In genomic region chr17:81675515-81676221, GRCh38 we compare ENCODE assay signal across 8 cellular contexts. TPM values are rescaled to one million over a fixed set of nuclear protein-coding genes. Genes with fewer than 3 reads are reported as not detected.
DNase-seq lines count a peak whose midpoint lies in the region; ATAC-seq and TF ChIP-seq lines count a peak whose summit lies in the region.
"Not testable (repeated sequence)": the region's sequence is repeated elsewhere in the genome, so short reads cannot be mapped to it uniquely, and the experiment has no call there.

No MANE protein-coding gene starts in this region.

- H2AFZ ChIP-seq in GM23248, result not testable (repeated sequence)

- H3K27ac Mint-ChIP-seq in CD4-positive, alpha-beta T cell; activated naive CD8-positive, alpha-beta T cell treated with anti-CD3 and anti-CD28 coated beads, Interleukin-2, amount 50 U/mL, for 24 hours; stimulated activated naive CD8-positive, alpha-beta T cell treated with anti-CD3 and anti-CD28 coated beads, Interleukin-15, amount 100 ng/mL, for 72 hours: not testable (repeated sequence)
- peak overlapping the region; percentile 8 for H3K27ac Mint-ChIP-seq in T-helper 2 cell treated with Interferon-gamma antibody and Interleukin-4, amounts not matched to agents 5 μg/mL and 100 μg/mL, for 36 hours

- H3K4me3 Mint-ChIP-seq in CD4-positive, alpha-beta T cell, result peak overlapping the region; percentile 11
- not testable (repeated sequence) for H3K4me3 Mint-ChIP-seq in T-helper 2 cell treated with Interferon-gamma antibody and Interleukin-4, amounts not matched to agents 5 μg/mL and 100 μg/mL, for 36 hours; activated naive CD8-positive, alpha-beta T cell treated with anti-CD3 and anti-CD28 coated beads, Interleukin-2, amount 50 U/mL, for 24 hours; stimulated activated naive CD8-positive, alpha-beta T cell treated with anti-CD3 and anti-CD28 coated beads, Interleukin-15, amount 100 ng/mL, for 72 hours

- intact Hi-C loops in CD4-positive, alpha-beta T cell (cut with DNase I, micrococcal nuclease), result not testable (repeated sequence)

- not testable (repeated sequence) for H3K9ac ChIP-seq in GM23248

- H3K27ac ChIP-seq in CD4-positive, alpha-beta T cell (ENCODE audit: low read depth, low read length); GM23248; lung (ENCODE audit: low read depth in 1 of 2, low read length in 1 of 2): not testable (repeated sequence)

- in situ Hi-C loops in GM23248 (cut with MboI), result not testable (repeated sequence)

- DNase-seq in CD4-positive, alpha-beta T cell, result peak in 3 of 10 experiments; percentile 15 to 28 (median 18)
- peak; percentile 53 for DNase-seq in GM23248
- peak; percentile 28 for DNase-seq in NCI-H2196 (lab: John Stamatoyannopoulos, UW; ENCODE audit: unreplicated experiment)
- not testable (repeated sequence) for DNase-seq in T-helper 2 cell treated with Interferon-gamma antibody and Interleukin-4, amounts not matched to agents 5 μg/mL and 100 μg/mL, for 36 hours (ENCODE audit: low spot score); lung (ENCODE audit: low spot score)
- DNase-seq in activated naive CD8-positive, alpha-beta T cell treated with anti-CD3 and anti-CD28 coated beads, Interleukin-2, amount 50 U/mL, for 24 hours, result peak; percentile 25
- peak; percentile 40 for DNase-seq in fibroblast of gingiva (ENCODE audit: low read depth)
- DNase-seq in stimulated activated naive CD8-positive, alpha-beta T cell treated with anti-CD3 and anti-CD28 coated beads, Interleukin-15, amount 100 ng/mL, for 72 hours, result peak; percentile 30 to 44

- not testable (repeated sequence) for H3K36me3 ChIP-seq in GM23248 (ENCODE audit: low read depth)
- peaks cover 11 to 35% of the 10 kb centered on the region in 2 donors for H3K36me3 ChIP-seq in lung (ENCODE audit: control insufficient read depth in 2 of 2, insufficient read depth in 2 of 2, low read length in 2 of 2)

- 33 to 39% methylated on average over 18 of the region's 18 CpGs for WGBS in GM23248 (ENCODE audit: low coverage in 1 of 2, low lambda C conversion rate in 2 of 2, missing lambda C conversion rate in 2 of 2), 2 experiments
- WGBS in lung, 2 donors, result 47 to 52% methylated on average over 18 of the region's 18 CpGs

- POLR2A ChIA-PET in CD4-positive, alpha-beta T cell (lab: Charles Lee), result interaction anchor here (0.5 to 0.8 kb wide), 3 partner anchors 13 to 27 kb away, joined by 3 read pairs; partner anchors contain the start of genes MRPL12 and PDE6G

- not testable (repeated sequence) for H3K27me3 Mint-ChIP-seq in CD4-positive, alpha-beta T cell; T-helper 2 cell treated with Interferon-gamma antibody and Interleukin-4, amounts not matched to agents 5 μg/mL and 100 μg/mL, for 36 hours (ENCODE audit: low read depth); activated naive CD8-positive, alpha-beta T cell treated with anti-CD3 and anti-CD28 coated beads, Interleukin-2, amount 50 U/mL, for 24 hours; stimulated activated naive CD8-positive, alpha-beta T cell treated with anti-CD3 and anti-CD28 coated beads, Interleukin-15, amount 100 ng/mL, for 72 hours

- H3K4me1 Mint-ChIP-seq in CD4-positive, alpha-beta T cell (ENCODE audit: low read depth); T-helper 2 cell treated with Interferon-gamma antibody and Interleukin-4, amounts not matched to agents 5 μg/mL and 100 μg/mL, for 36 hours (ENCODE audit: low read depth); activated naive CD8-positive, alpha-beta T cell treated with anti-CD3 and anti-CD28 coated beads, Interleukin-2, amount 50 U/mL, for 24 hours: not testable (repeated sequence)
- peaks cover 24% of the 10 kb centered on the region for H3K4me1 Mint-ChIP-seq in stimulated activated naive CD8-positive, alpha-beta T cell treated with anti-CD3 and anti-CD28 coated beads, Interleukin-15, amount 100 ng/mL, for 72 hours

- H3K9me2 ChIP-seq in GM23248 (ENCODE audit: insufficient read depth), result not testable (repeated sequence)

- H3F3A ChIP-seq in GM23248 (ENCODE audit: insufficient read depth), result not testable (repeated sequence)

- peak; percentile 66 for TF ChIP-seq CTCF in CD4-positive, alpha-beta T cell (IDR thresholded peaks at IDR 0.05)
- TF ChIP-seq CTCF in lung (IDR thresholded peaks at IDR 0.05; ENCODE audit: control extremely low read depth, extremely low read depth), result peak; percentile 8

- not testable (repeated sequence) for H3K4me3 ChIP-seq in GM23248, lung

- not testable (repeated sequence) for ATAC-seq in CD4-positive, alpha-beta T cell (ENCODE audit: poor library complexity); activated naive CD8-positive, alpha-beta T cell treated with anti-CD3 and anti-CD28 coated beads, Interleukin-2, amount 50 U/mL, for 24 hours; lung (ENCODE audit: insufficient read depth, low FRiP score); stimulated activated naive CD8-positive, alpha-beta T cell treated with anti-CD3 and anti-CD28 coated beads, Interleukin-15, amount 100 ng/mL, for 72 hours

- not testable (repeated sequence) for H3K4me2 ChIP-seq in GM23248 (ENCODE audit: unreplicated experiment)

- not testable (repeated sequence) for H3K9me3 Mint-ChIP-seq in CD4-positive, alpha-beta T cell; T-helper 2 cell treated with Interferon-gamma antibody and Interleukin-4, amounts not matched to agents 5 μg/mL and 100 μg/mL, for 36 hours; activated naive CD8-positive, alpha-beta T cell treated with anti-CD3 and anti-CD28 coated beads, Interleukin-2, amount 50 U/mL, for 24 hours; stimulated activated naive CD8-positive, alpha-beta T cell treated with anti-CD3 and anti-CD28 coated beads, Interleukin-15, amount 100 ng/mL, for 72 hours

- H3K9me3 ChIP-seq in CD4-positive, alpha-beta T cell (ENCODE audit: control insufficient read depth, low read length); GM23248 (ENCODE audit: low read depth); lung (ENCODE audit: control insufficient read depth in 2 of 2, insufficient read depth in 1 of 2, low read length in 1 of 2): not testable (repeated sequence)

- H4K20me1 ChIP-seq in GM23248 (ENCODE audit: insufficient read depth), result not testable (repeated sequence)

- H3K27me3 ChIP-seq in CD4-positive, alpha-beta T cell (ENCODE audit: control insufficient read depth, insufficient read depth, low read length); GM23248 (replicated peaks; ENCODE audit: insufficient read depth); lung (ENCODE audit: control insufficient read depth, insufficient read depth): not testable (repeated sequence)

- H3K79me2 ChIP-seq in GM23248 (ENCODE audit: insufficient read depth), result peaks cover 50% of the 10 kb centered on the region

- H3K36me3 Mint-ChIP-seq in CD4-positive, alpha-beta T cell (ENCODE audit: low read depth), result peaks cover 26% of the 10 kb centered on the region
- H3K36me3 Mint-ChIP-seq in T-helper 2 cell treated with Interferon-gamma antibody and Interleukin-4, amounts not matched to agents 5 μg/mL and 100 μg/mL, for 36 hours (ENCODE audit: low read depth), result peaks cover 28% of the 10 kb centered on the region
- H3K36me3 Mint-ChIP-seq in activated naive CD8-positive, alpha-beta T cell treated with anti-CD3 and anti-CD28 coated beads, Interleukin-2, amount 50 U/mL, for 24 hours (ENCODE audit: low read depth), result peaks cover 16% of the 10 kb centered on the region

- CTCF ChIA-PET in CD4-positive, alpha-beta T cell (lab: Charles Lee), result interaction anchor here (1.0 kb wide), 1 partner anchor 10 kb away, joined by 5 read pairs; no protein-coding TSS in a partner anchor

- H3K4me1 ChIP-seq in GM23248 (ENCODE audit: insufficient read depth); lung (ENCODE audit: control insufficient read depth in 2 of 2, insufficient read depth in 2 of 2, low read length in 2 of 2): not testable (repeated sequence)

RNA-seq across cellular contexts. Expression of gene ARL16, which starts 7.9 kb away (rescaled TPM):
- 10 to 100 TPM; 35.7 to 38.5 TPM for total RNA-seq in CD4-positive, alpha-beta T cell
- total RNA-seq in GM23248 (2014; rRNA removed; shearing (Covaris generic)), result 37.6 and 45.6 TPM in 2 replicates
- polyA plus RNA-seq in GM23248 (2016; fragmentation: Nextera tagmentation; extraction: Ambion mirVana) (70.8 and 72.8 TPM in 2 replicates), lung (10 to 100 TPM; 27.8 to 59.5 TPM)
- 10 to 100 TPM; 27.4 to 31.8 TPM for total RNA-seq in lung

RNA-seq across cellular contexts. Expression of gene HGS, which starts 8.1 kb away (rescaled TPM):
- total RNA-seq in CD4-positive, alpha-beta T cell, result 100 to 1,000 TPM; 118 to 127 TPM
- 161 and 166 TPM in 2 replicates for total RNA-seq in GM23248 (2014; rRNA removed; shearing (Covaris generic))
- polyA plus RNA-seq in GM23248 (2016; fragmentation: Nextera tagmentation; extraction: Ambion mirVana) (106 and 110 TPM in 2 replicates), lung (100 to 1,000 TPM; 100 to 115 TPM)
- total RNA-seq in lung, result 100 to 1,000 TPM in 1 of 2 donors, 10 to 100 TPM in 1; 51.5 to 128 TPM

RNA-seq across cellular contexts. Expression of gene CCDC137, which starts 9.1 kb away (rescaled TPM):
- total RNA-seq in CD4-positive, alpha-beta T cell, result 10 to 100 TPM; 20.8 to 21.7 TPM
- 11.6 and 11.7 TPM in 2 replicates for total RNA-seq in GM23248 (2014; rRNA removed; shearing (Covaris generic))
- 22.0 and 22.8 TPM in 2 replicates for polyA plus RNA-seq in GM23248 (2016; fragmentation: Nextera tagmentation; extraction: Ambion mirVana)
- total RNA-seq in lung, result 10 to 100 TPM; 10.2 to 23.6 TPM
- polyA plus RNA-seq in lung, result 10 to 100 TPM; 16.6 to 16.8 TPM

RNA-seq across cellular contexts. Expression of gene OXLD1, which starts 9.3 kb away (rescaled TPM):
- total RNA-seq in CD4-positive, alpha-beta T cell, result 10 to 100 TPM; 24.6 to 25.3 TPM
- 19.9 and 49.3 TPM in 2 replicates for total RNA-seq in GM23248 (2014; rRNA removed; shearing (Covaris generic))
- polyA plus RNA-seq in GM23248 (2016; fragmentation: Nextera tagmentation; extraction: Ambion mirVana) (48.5 and 50.4 TPM in 2 replicates), lung (10 to 100 TPM; 61.3 to 77.7 TPM)
- 10 to 100 TPM in 1 of 2 donors, 1 to 10 TPM in 1; 8.9 to 35.1 TPM for total RNA-seq in lung

RNA-seq across cellular contexts. Expression of gene PDE6G, which starts 19.3 kb away (rescaled TPM):
- under 1 TPM; 0.49 to 0.92 TPM for total RNA-seq in CD4-positive, alpha-beta T cell
- not detected in 2 replicates for total RNA-seq in GM23248 (2014; rRNA removed; shearing (Covaris generic))
- polyA plus RNA-seq in GM23248 (2016; fragmentation: Nextera tagmentation; extraction: Ambion mirVana) (not detected in 2 replicates), lung (1 to 10 TPM; 1.8 to 2.1 TPM)
- 1 to 10 TPM in 1 of 2 donors, not detected in 1; 1.8 TPM for total RNA-seq in lung
